ENCODE assay signal across 1 cellular context in genomic region chr1:46526013-46526688, GRCh38.
TF ChIP-seq lines count a peak whose summit lies in the region.

No MANE protein-coding gene starts in this region.

TF ChIP-seq in endothelial cell of umbilical vein, 7 proteins besides CTCF, POLR2A, EP300 and RAD21 (continued from another document):
- no peak for TF ChIP-seq JUN (IDR thresholded peaks at IDR 0.05; ENCODE audit: borderline replicate concordance, insufficient read depth, insufficient read length, low read depth)
